Comparison of ENCODE assay signal across 8 cellular contexts in the genomic region with DNA sequence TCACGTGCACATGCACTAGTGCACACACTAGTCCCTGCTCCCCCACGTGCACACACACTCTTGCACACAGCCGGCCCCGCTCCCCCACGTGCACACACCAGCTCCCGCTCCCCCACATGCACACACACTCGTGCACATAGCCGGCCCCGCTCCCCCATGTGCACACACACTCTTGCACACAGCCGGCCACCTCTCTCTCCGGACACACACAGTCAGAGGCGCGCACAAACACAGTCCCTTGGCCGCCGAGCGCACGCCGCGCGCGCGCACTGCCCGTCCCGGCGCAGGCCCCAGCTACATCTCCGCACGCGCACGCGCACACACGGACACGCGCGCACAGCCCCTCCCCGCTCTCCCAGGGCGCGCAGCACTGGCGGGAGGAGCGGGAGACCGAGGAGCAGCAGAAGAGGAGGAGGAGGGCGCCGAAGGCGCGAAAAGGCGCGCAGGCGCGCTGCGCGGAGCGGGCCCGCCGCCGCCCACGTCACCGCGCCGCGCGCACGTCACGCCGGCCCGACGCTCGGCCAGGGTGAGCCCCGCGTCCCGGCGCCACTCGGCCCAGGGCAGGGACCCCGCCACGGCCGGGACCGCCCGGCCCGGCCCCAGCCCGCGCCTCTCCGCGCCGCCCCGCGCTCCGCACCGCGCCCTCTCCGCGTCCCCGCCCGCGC. TPM values are rescaled to one million over a fixed set of nuclear protein-coding genes. Genes with fewer than 3 reads are reported as not detected.
DNase-seq lines count a peak whose midpoint lies in the region; ATAC-seq and TF ChIP-seq lines count a peak whose summit lies in the region.

Gene TFDP1, plus strand, starts transcription at position 549 of the 665 bp plus-strand sequence. CDS start 1,085 bp downstream, outside the sequence.

- H3K27me3 ChIP-seq in prostate gland (replicated peaks; ENCODE audit: insufficient read depth), result no peaks in the 10 kb centered on the region

- no peaks in the 10 kb centered on the region for H3K9me3 ChIP-seq in prostate gland

- no peaks in the 10 kb centered on the region for H3K36me3 ChIP-seq in prostate gland

- intact Hi-C loops in left ventricle myocardium superior (cut with micrococcal nuclease) (no loop called here), prostate gland (cut with DNase I) (no loop called here)

- H3K4me3 ChIP-seq in prostate gland, result peak within 1 kb of the TSS; percentile 46 to 57

- WGBS in prostate gland, result 8% methylated on average over 26 of the region's 92 CpGs

- no peaks in the 10 kb centered on the region for H3K4me1 ChIP-seq in prostate gland (replicated peaks)

- no peak for TF ChIP-seq POLR2A in prostate gland (IDR thresholded peaks at IDR 0.05)

- ATAC-seq in GM18502 (IDR thresholded peaks at IDR 0.05; ENCODE audit: poor library complexity, unreplicated experiment) (peak; percentile 87), HG02852 (IDR thresholded peaks at IDR 0.05; ENCODE audit: unreplicated experiment) (peak; percentile 86), left ventricle myocardium superior (peak; percentile 91)

- TF ChIP-seq CTCF in prostate gland (IDR thresholded peaks at IDR 0.05), result no peak

- DNase-seq in NCI-H1436 (lab: John Stamatoyannopoulos, UW) (peak; percentile 88), T-helper 1 cell (peak in 3 of 5 donors; percentile 10 to 93 (median 32)), amygdala (lab: John Stamatoyannopoulos, UW) (peak in 47 of 56 donors; percentile 8 to 82 (median 58)), left ventricle myocardium superior (peak; percentile 88), prostate gland (ENCODE audit: low spot score) (peak; percentile 65), cortex of kidney (lab: John Stamatoyannopoulos, UW) (no peak)

- H3K27ac ChIP-seq in prostate gland, result no peak within 1 kb of the TSS

RNA-seq across cellular contexts. Expression of gene TFDP1, which starts in this region (rescaled TPM):
- total RNA-seq in left ventricle myocardium superior, result 45.1 TPM
- total RNA-seq in prostate gland, result 10 to 100 TPM; 50.1 to 62.4 TPM
